8 cellular contexts compared by ENCODE assay signal in genomic region chr2:240568678-240569522, GRCh38. TPM values are rescaled to one million over a fixed set of nuclear protein-coding genes. Genes with fewer than 3 reads are reported as not detected.
A peak's percentile ranks its signal among the peaks of the same experiment; 100 is the strongest.
DNase-seq lines count a peak whose midpoint lies in the region; ATAC-seq and TF ChIP-seq lines count a peak whose summit lies in the region.

No MANE protein-coding gene starts in this region.

- no peak for TF ChIP-seq EP300 in SK-N-SH (IDR thresholded peaks at IDR 0.05; ENCODE audit: borderline replicate concordance in 1 of 2, low read depth in 1 of 2, low read length in 1 of 2)

- peaks cover 0 to 7% of the 10 kb centered on the region in 2 experiments for H3K36me3 ChIP-seq in SK-N-SH (replicated peaks in 1 of 2; ENCODE audit: control insufficient read depth in 1 of 2, insufficient read depth in 2 of 2, low read length in 1 of 2)

- H3K79me2 ChIP-seq in SK-N-SH (ENCODE audit: insufficient read depth) = peaks cover 26% of the 10 kb centered on the region; the same call in 1 of the 2 replicates

- peaks cover 26 to 39% of the 10 kb centered on the region in 2 experiments; a peak in 3 of 4 replicates for H3K4me1 ChIP-seq in SK-N-SH (ENCODE audit: control insufficient read depth in 1 of 2, insufficient read depth in 2 of 2, low read depth in 1 of 2, low read length in 1 of 2)

- no peaks in the 10 kb centered on the region for H3K9me3 ChIP-seq in SK-N-SH

- peaks cover 11% of the 10 kb centered on the region for H3K36me3 Mint-ChIP-seq in activated naive CD4-positive, alpha-beta T cell treated with anti-CD3 and anti-CD28 coated beads for 36 hours (ENCODE audit: low read depth)
- H3K36me3 Mint-ChIP-seq in neural crest cell (ENCODE audit: low read depth) = no peaks in the 10 kb centered on the region

- TF ChIP-seq CTCF in SK-N-SH (IDR thresholded peaks at IDR 0.05) (no peak), neural crest cell (conservative IDR thresholded peaks at IDR 0.05) (no peak)

- POLR2A ChIA-PET in SK-N-SH (lab: Yijun Ruan, JAX) = interaction anchor here (0.5 to 1.7 kb wide), 5 partner anchors 8 to 1525 kb away, joined by 3 to 25 read pairs (median 3); partner anchors contain the start of gene CAPN10

- DNase-seq in SK-N-SH (peak; percentile 83), NOMO-1 treated with DMSO at 0.1 percent for 48 hours (lab: John Stamatoyannopoulos, UW; ENCODE audit: unreplicated experiment) (peak; percentile 23), globus pallidus (ENCODE audit: low spot score) (peak; percentile 71), neural crest cell (ENCODE audit: low read depth, low spot score) (peak; percentile 24)
- peak; percentile 39 for DNase-seq in activated naive CD4-positive, alpha-beta T cell treated with anti-CD3 and anti-CD28 coated beads for 36 hours

- H3K27me3 Mint-ChIP-seq in activated naive CD4-positive, alpha-beta T cell treated with anti-CD3 and anti-CD28 coated beads for 36 hours (ENCODE audit: low read depth) = no peaks in the 10 kb centered on the region
- peaks cover 8% of the 10 kb centered on the region for H3K27me3 Mint-ChIP-seq in neural crest cell (ENCODE audit: low read depth)

- peak overlapping the region; percentile 56; the same call in 1 of the 2 replicates for H2AFZ ChIP-seq in SK-N-SH (ENCODE audit: low read depth)

- ATAC-seq in SK-N-SH treated with all-trans-retinoic acid at 6 μM for 48 hours = no peak
- ATAC-seq in HG02973 (IDR thresholded peaks at IDR 0.05; ENCODE audit: unreplicated experiment) = peak; percentile 14
- no peak for ATAC-seq in HG02970 (IDR thresholded peaks at IDR 0.05; ENCODE audit: low FRiP score, unreplicated experiment)

- TF ChIP-seq RAD21 in SK-N-SH (IDR thresholded peaks at IDR 0.05; ENCODE audit: low read length) = no peak

- H3K4me1 Mint-ChIP-seq in activated naive CD4-positive, alpha-beta T cell treated with anti-CD3 and anti-CD28 coated beads for 36 hours (ENCODE audit: low read depth) = peaks cover 43% of the 10 kb centered on the region
- H3K4me1 Mint-ChIP-seq in neural crest cell = peaks cover 25% of the 10 kb centered on the region

- no peaks in the 10 kb centered on the region for H3K9me2 ChIP-seq in SK-N-SH

- H3K4me3 Mint-ChIP-seq in activated naive CD4-positive, alpha-beta T cell treated with anti-CD3 and anti-CD28 coated beads for 36 hours = peak overlapping the region; percentile 79
- peak overlapping the region; percentile 82 for H3K4me3 Mint-ChIP-seq in neural crest cell

- H4K20me1 ChIP-seq in SK-N-SH (ENCODE audit: insufficient read depth) = 0 out of 2 replicates have a peak, but pooled peaks cover 12% of the 10 kb centered on the region

- H3F3A ChIP-seq in SK-N-SH (replicated peaks; ENCODE audit: insufficient read depth) = peaks cover 7% of the 10 kb centered on the region

- CTCF ChIA-PET in SK-N-SH (lab: Yijun Ruan, JAX) = interaction anchor here (0.7 to 1.7 kb wide), 8 partner anchors 11 to 271 kb away, joined by 3 to 6 read pairs (median 4); partner anchors contain the start of gene CAPN10
- CTCF ChIA-PET in activated naive CD4-positive, alpha-beta T cell treated with anti-CD3 and anti-CD28 coated beads for 36 hours (lab: Charles Lee) = interaction anchor here (0.6 to 1.5 kb wide), 6 partner anchors 11 to 55 kb away, joined by 3 to 7 read pairs (median 4); partner anchors contain the start of gene CAPN10

- intact Hi-C loops in activated naive CD4-positive, alpha-beta T cell treated with anti-CD3 and anti-CD28 coated beads for 36 hours (cut with micrococcal nuclease) = loop anchor here (1.0 to 10.0 kb wide), 7 partner anchors 9 to 1316 kb away; partner anchors contain the start of genes ATG4B, DUSP28, FARP2 and GPC1

- peak overlapping the region; percentile 60 for H3K9ac ChIP-seq in SK-N-SH

- H3K27ac ChIP-seq in SK-N-SH (ENCODE audit: low read depth in 2 of 2, low read length in 1 of 2) = peak overlapping the region in 1 of 2 experiments; percentile 67; a peak in 2 of 4 replicates

- H3K4me3 ChIP-seq in SK-N-SH (ENCODE audit: low read depth in 2 of 2, low read length in 1 of 2) = peak overlapping the region; percentile 73 to 80

- no peaks in the 10 kb centered on the region for H3K27me3 ChIP-seq in SK-N-SH (ENCODE audit: insufficient read depth)

- peak overlapping the region; percentile 93 for H3K4me2 ChIP-seq in SK-N-SH

- peak overlapping the region; percentile 81 for H3K27ac Mint-ChIP-seq in activated naive CD4-positive, alpha-beta T cell treated with anti-CD3 and anti-CD28 coated beads for 36 hours
- no peak overlapping the region for H3K27ac Mint-ChIP-seq in neural crest cell (ENCODE audit: unreplicated experiment)

- WGBS in SK-N-SH (ENCODE audit: low lambda C conversion rate) = 43% methylated on average over 10 of the region's 93 CpGs

- no peaks in the 10 kb centered on the region for H3K9me3 Mint-ChIP-seq in activated naive CD4-positive, alpha-beta T cell treated with anti-CD3 and anti-CD28 coated beads for 36 hours
- no peaks in the 10 kb centered on the region for H3K9me3 Mint-ChIP-seq in neural crest cell

TF ChIP-seq in SK-N-SH, 30 proteins besides CTCF, POLR2A, EP300 and RAD21 (continues in another document):
- TF ChIP-seq SMC3 (IDR thresholded peaks at IDR 0.05; ENCODE audit: low read depth, low read length) (no peak), JUND (IDR thresholded peaks at IDR 0.05) (no peak), RCOR1 (IDR thresholded peaks at IDR 0.05; ENCODE audit: low read length) (no peak), ELF1 (IDR thresholded peaks at IDR 0.05) (no peak), MEF2A (IDR thresholded peaks at IDR 0.05; ENCODE audit: borderline replicate concordance, low read depth) (no peak), USF1 (IDR thresholded peaks at IDR 0.05; ENCODE audit: borderline replicate concordance, low read depth) (0 out of 2 replicates have a peak, but pooled peaks have one; percentile 9), YY1 (IDR thresholded peaks at IDR 0.05; ENCODE audit: low read depth) (no peak), POLR2AphosphoS5 (IDR thresholded peaks at IDR 0.05; ENCODE audit: low read depth, low read length) (no peak), EZH2phosphoT487 (IDR thresholded peaks at IDR 0.05; ENCODE audit: borderline replicate concordance, low read depth) (no peak)

TF ChIP-seq in SK-N-SH treated with all-trans-retinoic acid at 6 μM for 48 hours, 23 proteins besides CTCF, POLR2A, EP300 and RAD21:
- no peak for TF ChIP-seq TSHZ2 (CRISPR knock-in tag; IDR thresholded peaks at IDR 0.05)
- TF ChIP-seq ZNF8 (CRISPR knock-in tag; IDR thresholded peaks at IDR 0.05) = no peak
- no peak for TF ChIP-seq OSR1 (CRISPR knock-in tag; IDR thresholded peaks at IDR 0.05)
- no peak for TF ChIP-seq ZFP3 (CRISPR knock-in tag; IDR thresholded peaks at IDR 0.05)

RNA-seq across cellular contexts. Expression of gene RNPEPL1, which starts 0.6 kb away (rescaled TPM):
- polyA plus RNA-seq in SK-N-SH (2012; rRNA removed) = 13.3 and 14.3 TPM in 2 replicates
- polyA plus RNA-seq in SK-N-SH (2012; cell fraction: cytosol; rRNA removed) = 4.9 and 9.6 TPM in 2 replicates
- polyA plus RNA-seq in SK-N-SH (2012; cell fraction: nucleus; rRNA removed) = 41.2 and 59.3 TPM in 2 replicates
- total RNA-seq in activated naive CD4-positive, alpha-beta T cell treated with anti-CD3 and anti-CD28 coated beads for 36 hours = 10 to 100 TPM; 40.3 to 44.3 TPM
- 36.1 and 37.1 TPM in 2 replicates for total RNA-seq in neural crest cell

RNA-seq across cellular contexts. Expression of gene DUSP28, which starts 8.7 kb away (rescaled TPM):
- 4.1 and 6.4 TPM in 2 replicates for polyA plus RNA-seq in SK-N-SH (2012; rRNA removed)
- 5.2 and 5.8 TPM in 2 replicates for polyA plus RNA-seq in SK-N-SH (2012; cell fraction: cytosol; rRNA removed)
- 4.5 and 5.9 TPM in 2 replicates for polyA plus RNA-seq in SK-N-SH (2012; cell fraction: nucleus; rRNA removed)
- total RNA-seq in activated naive CD4-positive, alpha-beta T cell treated with anti-CD3 and anti-CD28 coated beads for 36 hours = 1 to 10 TPM; 5.1 to 5.6 TPM
- 5.0 and 6.1 TPM in 2 replicates for total RNA-seq in neural crest cell

RNA-seq across cellular contexts. Expression of gene ANKMY1, which starts 11.1 kb away (rescaled TPM):
- polyA plus RNA-seq in SK-N-SH (2012; rRNA removed) = 12.1 and 15.9 TPM in 2 replicates
- 5.0 and 7.1 TPM in 2 replicates for polyA plus RNA-seq in SK-N-SH (2012; cell fraction: cytosol; rRNA removed)
- 56.7 and 59.6 TPM in 2 replicates for polyA plus RNA-seq in SK-N-SH (2012; cell fraction: nucleus; rRNA removed)
- total RNA-seq in activated naive CD4-positive, alpha-beta T cell treated with anti-CD3 and anti-CD28 coated beads for 36 hours = 10 to 100 TPM; 17.0 to 17.4 TPM
- 13.0 and 15.9 TPM in 2 replicates for total RNA-seq in neural crest cell

RNA-seq across cellular contexts. Expression of gene CAPN10, which starts 17.6 kb away (rescaled TPM):
- 24.0 and 28.1 TPM in 2 replicates for polyA plus RNA-seq in SK-N-SH (2012; rRNA removed)
- polyA plus RNA-seq in SK-N-SH (2012; cell fraction: cytosol; rRNA removed) = 7.5 and 13.2 TPM in 2 replicates
- 110 and 163 TPM in 2 replicates for polyA plus RNA-seq in SK-N-SH (2012; cell fraction: nucleus; rRNA removed)
- total RNA-seq in activated naive CD4-positive, alpha-beta T cell treated with anti-CD3 and anti-CD28 coated beads for 36 hours = 10 to 100 TPM; 24.9 to 28.5 TPM
- total RNA-seq in neural crest cell = 57.7 and 62.7 TPM in 2 replicates

RNA-seq across cellular contexts. Expression of gene GPR35, which starts 56.4 kb away (rescaled TPM):
- 1.2 and 1.3 TPM in 2 replicates for polyA plus RNA-seq in SK-N-SH (2012; rRNA removed)
- polyA plus RNA-seq in SK-N-SH (2012; cell fraction: cytosol; rRNA removed) = 0.31 and 0.37 TPM in 2 replicates
- polyA plus RNA-seq in SK-N-SH (2012; cell fraction: nucleus; rRNA removed) = 8.6 and 12.4 TPM in 2 replicates
- 1 to 10 TPM; 2.5 to 2.6 TPM for total RNA-seq in activated naive CD4-positive, alpha-beta T cell treated with anti-CD3 and anti-CD28 coated beads for 36 hours
- 1.7 and 2.0 TPM in 2 replicates for total RNA-seq in neural crest cell

Comparison
In these comparisons a context has a peak if more than half of its experiments do, and no peak if none do; other contexts are left out.
1. DNase-seq: peak in every context shown above with its lines; median percentile 83 in SK-N-SH; 71 in globus pallidus; 39 in activated naive CD4-positive, alpha-beta T cell treated with anti-CD3 and anti-CD28 coated beads for 36 hours; 24 in neural crest cell; 23 in NOMO-1 treated with DMSO at 0.1 percent for 48 hours.